7 cellular contexts compared by ENCODE assay signal in the genomic region with DNA sequence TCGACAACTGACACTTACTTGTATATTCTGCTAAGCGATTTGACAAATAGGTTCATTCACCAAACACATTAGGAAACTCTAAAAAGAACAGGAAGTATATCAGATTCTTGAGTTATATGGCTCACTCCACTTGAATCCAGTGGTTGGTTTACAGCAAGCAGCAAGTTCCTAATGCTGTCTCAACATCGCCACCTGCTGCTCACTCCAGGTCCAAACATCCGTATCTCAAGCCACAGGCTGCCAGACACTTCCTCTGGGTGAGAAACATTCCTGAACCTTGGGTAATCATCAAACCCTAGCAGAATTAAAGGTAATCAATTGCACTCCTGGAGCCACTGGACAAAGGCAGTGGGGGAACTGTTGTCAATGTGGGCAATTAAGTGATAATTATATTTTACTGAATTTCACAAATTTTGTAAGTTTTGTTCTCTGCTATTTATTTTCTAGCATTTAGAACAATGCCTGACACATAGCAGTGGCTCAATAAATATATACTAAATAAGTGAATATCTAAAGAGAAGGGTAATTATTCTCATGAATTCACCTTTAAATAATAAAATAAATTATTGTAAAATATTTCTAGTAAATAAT.
DNase-seq lines count a peak whose midpoint lies in the region; ATAC-seq and TF ChIP-seq lines count a peak whose summit lies in the region.

No MANE protein-coding gene starts in this region.

- H3K36me3 ChIP-seq in ascending aorta, result no peaks in the 10 kb centered on the region

- peaks cover 0 to 3% of the 10 kb centered on the region in 2 donors for H3K4me1 ChIP-seq in ascending aorta

- H3K4me1 Mint-ChIP-seq in T-helper 2 cell treated with Interferon-gamma antibody and Interleukin-4, amounts not matched to agents 5 μg/mL and 100 μg/mL, for 36 hours (ENCODE audit: low read depth), result peaks cover 11% of the 10 kb centered on the region

- DNase-seq in GM13976 (ENCODE audit: low spot score) (peak; percentile 50), NCI-H1436 (lab: John Stamatoyannopoulos, UW) (peak; percentile 64), ascending aorta (ENCODE audit: low spot score in 2 of 2) (peak; percentile 22 to 93), hepatic stellate cell (ENCODE audit: low spot score) (peak; percentile 56), skeletal muscle cell (ENCODE audit: low read depth) (peak; percentile 52)
- DNase-seq in T-helper 2 cell treated with Interferon-gamma antibody and Interleukin-4, amounts not matched to agents 5 μg/mL and 100 μg/mL, for 36 hours (ENCODE audit: low spot score), result peak; percentile 62

- no peak overlapping the region for H3K27ac Mint-ChIP-seq in T-helper 2 cell treated with Interferon-gamma antibody and Interleukin-4, amounts not matched to agents 5 μg/mL and 100 μg/mL, for 36 hours

- no peaks in the 10 kb centered on the region for H3K27me3 Mint-ChIP-seq in T-helper 2 cell treated with Interferon-gamma antibody and Interleukin-4, amounts not matched to agents 5 μg/mL and 100 μg/mL, for 36 hours (ENCODE audit: low read depth)

- peaks cover 4% of the 10 kb centered on the region for H3K36me3 Mint-ChIP-seq in T-helper 2 cell treated with Interferon-gamma antibody and Interleukin-4, amounts not matched to agents 5 μg/mL and 100 μg/mL, for 36 hours (ENCODE audit: low read depth)

- TF ChIP-seq CTCF in GM13976 (IDR thresholded peaks at IDR 0.05; ENCODE audit: borderline replicate concordance, control extremely low read depth, extremely low read depth, insufficient read depth, missing control alignments) (peak; percentile 79), ascending aorta (IDR thresholded peaks at IDR 0.05) (peak; percentile 65 to 83 (median 83))

- in situ Hi-C loops in GM13976 (cut with MboI; ENCODE audit: low sequenced_read_pairs, unreplicated experiment), result no loop called here

- no peaks in the 10 kb centered on the region for H3K9me3 Mint-ChIP-seq in T-helper 2 cell treated with Interferon-gamma antibody and Interleukin-4, amounts not matched to agents 5 μg/mL and 100 μg/mL, for 36 hours

- H3K9me3 ChIP-seq in ascending aorta, result no peaks in the 10 kb centered on the region

- no peak overlapping the region for H3K4me3 ChIP-seq in ascending aorta
- H3K4me3 ChIP-seq in skeletal muscle cell (ENCODE audit: low read depth, low read length), result no peak overlapping the region

- H3K4me3 Mint-ChIP-seq in T-helper 2 cell treated with Interferon-gamma antibody and Interleukin-4, amounts not matched to agents 5 μg/mL and 100 μg/mL, for 36 hours, result no peak overlapping the region

- peak; percentile 94 for ATAC-seq in HG02759 (IDR thresholded peaks at IDR 0.05; ENCODE audit: unreplicated experiment)

- intact Hi-C loops in ascending aorta (cut with DNase I), result loop anchor here (1.0 to 10.0 kb wide), 2 partner anchors 118 to 190 kb away; no protein-coding TSS in a partner anchor

- no peaks in the 10 kb centered on the region for H3K27me3 ChIP-seq in ascending aorta

- no peak overlapping the region for H3K27ac ChIP-seq in ascending aorta
